ENCODE assay signal across 2 cellular contexts in genomic region chr1:8545078-8545477, GRCh38.
A peak's percentile ranks its signal among the peaks of the same experiment; 100 is the strongest.
TF ChIP-seq lines count a peak whose summit lies in the region.

No MANE protein-coding gene starts in this region.

TF ChIP-seq in GM12878, 131 proteins besides CTCF, POLR2A, EP300 and RAD21 (continues in another document):
- TF ChIP-seq ZNF592 (IDR thresholded peaks at IDR 0.05) (no peak), USF2 (IDR thresholded peaks at IDR 0.05; ENCODE audit: borderline replicate concordance, low read depth, low read length) (no peak), ETV6 (conservative IDR thresholded peaks at IDR 0.05 in 1 of 2, IDR thresholded peaks at IDR 0.05 in 1 of 2; ENCODE audit: borderline replicate concordance in 1 of 2, low read depth in 1 of 2) (peak in 1 of 2 experiments; percentile 95; a peak in 2 of 4 replicates), IRF4 (IDR thresholded peaks at IDR 0.05; ENCODE audit: low read depth, low read length) (peak; percentile 56; the same call in 1 of the 2 replicates), SRF (IDR thresholded peaks at IDR 0.05; ENCODE audit: low read depth in 2 of 2, low read length in 2 of 2) (0 out of 4 replicates have a peak, but pooled peaks of 1 of the 2 experiments have one; percentile 53), YBX1 (IDR thresholded peaks at IDR 0.05) (no peak), E4F1 (IDR thresholded peaks at IDR 0.05; ENCODE audit: borderline replicate concordance, partially characterized antibody) (no peak), MYC (IDR thresholded peaks at IDR 0.05; ENCODE audit: insufficient read depth, insufficient read length, insufficient replicate concordance, low read length, severe bottlenecking) (no peak), NFIC (IDR thresholded peaks at IDR 0.05; ENCODE audit: low read depth, low read length) (peak; percentile 53; the same call in 1 of the 2 replicates), CREM (IDR thresholded peaks at IDR 0.05; ENCODE audit: low read depth) (peak; percentile 39; the same call in 1 of the 2 replicates), JUND (IDR thresholded peaks at IDR 0.05; ENCODE audit: low read depth, low read length) (peak; percentile 75), JUNB (IDR thresholded peaks at IDR 0.05) (peak; percentile 93), REST (IDR thresholded peaks at IDR 0.05; ENCODE audit: low read depth, low read length) (no peak), EED (IDR thresholded peaks at IDR 0.05; ENCODE audit: low read depth) (0 out of 2 replicates have a peak, but pooled peaks have one; percentile 33), EGR1 (IDR thresholded peaks at IDR 0.05; ENCODE audit: borderline replicate concordance in 1 of 2, low read depth in 2 of 2, low read length in 2 of 2) (0 out of 3 replicates have a peak, but pooled peaks of 1 of the 2 experiments have one; percentile 13)

TF ChIP-seq in GM12891, 5 proteins besides CTCF, POLR2A, EP300 and RAD21 (continued from another document):
- no peak for TF ChIP-seq PAX5 (IDR thresholded peaks at IDR 0.05; ENCODE audit: insufficient read depth, low read length, severe bottlenecking)
- TF ChIP-seq POLR2AphosphoS5 (IDR thresholded peaks at IDR 0.05; ENCODE audit: low read depth, low read length) = no peak
- no peak for TF ChIP-seq POU2F2 (IDR thresholded peaks at IDR 0.05; ENCODE audit: low read depth, low read length)
- no peak for TF ChIP-seq SPI1 (IDR thresholded peaks at IDR 0.05; ENCODE audit: low read depth, low read length)
TF ChIP-seq in GM12891: peak in this region for 0.
